ENCODE assay signal across 8 cellular contexts in genomic region chr16:2471016-2471652, GRCh38. TPM values are rescaled to one million over a fixed set of nuclear protein-coding genes. Genes with fewer than 3 reads are reported as not detected.
A peak's percentile ranks its signal among the peaks of the same experiment; 100 is the strongest.
DNase-seq lines count a peak whose midpoint lies in the region; ATAC-seq and TF ChIP-seq lines count a peak whose summit lies in the region.

Gene NTN3, plus strand, starts transcription at chr16:2471297. Its CDS starts 405 bp downstream, at chr16:2471702.

- H4K20me1 ChIP-seq in BLaER1 treated with 17β-estradiol and CSF1 and Interleukin-3, amounts not matched to agents 10 nM and 100 nM: peaks cover 8 to 71% (median 38%) of the 10 kb centered on the region in 11 experiments; a peak in 20 of 22 replicates

- H3K9me3 Mint-ChIP-seq in IgD-negative memory B cell: no peaks in the 10 kb centered on the region
- no peaks in the 10 kb centered on the region for H3K9me3 Mint-ChIP-seq in activated T-helper 17 cell treated with anti-CD3 and anti-CD28 coated beads, Interleukin-2, amount 50 U/mL, for 72 hours

- no peaks in the 10 kb centered on the region for H3K36me3 Mint-ChIP-seq in IgD-negative memory B cell
- H3K36me3 Mint-ChIP-seq in activated T-helper 17 cell treated with anti-CD3 and anti-CD28 coated beads, Interleukin-2, amount 50 U/mL, for 72 hours (ENCODE audit: low read depth): no peaks in the 10 kb centered on the region

- 0% methylated on average over 4 of the region's 59 CpGs; no CpG with 5 or more reads in 1 of the 2 donors for WGBS in lower leg skin, 2 donors

- peak within 1 kb of the TSS in 3 of 4 donors; percentile 58 to 88 (median 88) for H3K4me3 Mint-ChIP-seq in IgD-negative memory B cell
- peak within 1 kb of the TSS; percentile 9 for H3K4me3 Mint-ChIP-seq in activated T-helper 17 cell treated with anti-CD3 and anti-CD28 coated beads, Interleukin-2, amount 50 U/mL, for 72 hours

- peaks cover 58 to 90% (median 80%) of the 10 kb centered on the region in 10 experiments for H3K4me1 ChIP-seq in BLaER1 treated with 17β-estradiol and CSF1 and Interleukin-3, amounts not matched to agents 10 nM and 100 nM

- DNase-seq in lower leg skin (ENCODE audit: low spot score in 2 of 2): no peak
- no peak for DNase-seq in superior temporal gyrus (ENCODE audit: extremely low spot score)

- H3K27ac Mint-ChIP-seq in IgD-negative memory B cell: peak within 1 kb of the TSS in 1 of 3 donors; percentile 46
- no peak within 1 kb of the TSS for H3K27ac Mint-ChIP-seq in activated T-helper 17 cell treated with anti-CD3 and anti-CD28 coated beads, Interleukin-2, amount 50 U/mL, for 72 hours

- peak within 1 kb of the TSS; percentile 20 to 81 (median 63); a peak in 19 of 22 replicates for H3K9ac ChIP-seq in BLaER1 treated with 17β-estradiol and CSF1 and Interleukin-3, amounts not matched to agents 10 nM and 100 nM

- no peaks in the 10 kb centered on the region for H3K9me3 ChIP-seq in BLaER1 treated with 17β-estradiol and CSF1 and Interleukin-3, amounts not matched to agents 10 nM and 100 nM (replicated peaks in 1 of 11)

- peaks cover 6 to 15% (median 8%) of the 10 kb centered on the region in 3 donors for H3K4me1 Mint-ChIP-seq in IgD-negative memory B cell
- H3K4me1 Mint-ChIP-seq in activated T-helper 17 cell treated with anti-CD3 and anti-CD28 coated beads, Interleukin-2, amount 50 U/mL, for 72 hours: peaks cover 7% of the 10 kb centered on the region

- TF ChIP-seq POLR2A in lower leg skin (IDR thresholded peaks at IDR 0.05): no peak

- H3K36me3 ChIP-seq in BLaER1 treated with 17β-estradiol and CSF1 and Interleukin-3, amounts not matched to agents 10 nM and 100 nM: 0 out of 22 replicates have a peak, but pooled peaks cover 0 to under 1% (median 0%) of the 10 kb centered on the region in 11 experiments

- H3K27me3 Mint-ChIP-seq in IgD-negative memory B cell: peaks cover 29% of the 10 kb centered on the region
- H3K27me3 Mint-ChIP-seq in activated T-helper 17 cell treated with anti-CD3 and anti-CD28 coated beads, Interleukin-2, amount 50 U/mL, for 72 hours: peaks cover 11% of the 10 kb centered on the region

- ATAC-seq in activated T-helper 17 cell treated with anti-CD3 and anti-CD28 coated beads, Interleukin-2, amount 50 U/mL, for 72 hours (replicated peaks): no peak
- ATAC-seq in HG02610 (IDR thresholded peaks at IDR 0.05; ENCODE audit: unreplicated experiment) (no peak), GM19395 (IDR thresholded peaks at IDR 0.05; ENCODE audit: unreplicated experiment) (no peak), HG03378 (IDR thresholded peaks at IDR 0.05; ENCODE audit: unreplicated experiment) (no peak)

- no peak for TF ChIP-seq CTCF in lower leg skin (IDR thresholded peaks at IDR 0.05)

- intact Hi-C loops in lower leg skin (cut with DNase I; ENCODE audit: low total_unique reads): no loop called here

- peaks cover 0 to 69% (median 0%) of the 10 kb centered on the region in 11 experiments; a peak in 8 of 22 replicates for H3K27me3 ChIP-seq in BLaER1 treated with 17β-estradiol and CSF1 and Interleukin-3, amounts not matched to agents 10 nM and 100 nM

- H3K4me3 ChIP-seq in BLaER1 treated with 17β-estradiol and CSF1 and Interleukin-3, amounts not matched to agents 10 nM and 100 nM: peak within 1 kb of the TSS; percentile 21 to 84 (median 50); a peak in 19 of 20 replicates
- peak within 1 kb of the TSS; percentile 7 for H3K4me3 ChIP-seq in lower leg skin (ENCODE audit: low read depth, poor library complexity, severe bottlenecking)

- H3K4me2 ChIP-seq in BLaER1 treated with 17β-estradiol and CSF1 and Interleukin-3, amounts not matched to agents 10 nM and 100 nM: peak within 1 kb of the TSS; percentile 97 to 100 (median 100)

- peak within 1 kb of the TSS in 8 of 11 experiments; percentile 46 to 67 (median 60); a peak in 16 of 22 replicates for H3K27ac ChIP-seq in BLaER1 treated with 17β-estradiol and CSF1 and Interleukin-3, amounts not matched to agents 10 nM and 100 nM

RNA-seq across cellular contexts. Expression of gene NTN3, which starts in this region (rescaled TPM):
- polyA plus RNA-seq in IgD-negative memory B cell: not detected
- total RNA-seq in activated T-helper 17 cell treated with anti-CD3 and anti-CD28 coated beads, Interleukin-2, amount 50 U/mL, for 72 hours: under 1 TPM in 1 of 2 donors, not detected in 1; 0.21 TPM
- under 1 TPM in 2 of 4 donors, not detected in 2; 0.45 to 0.95 TPM for total RNA-seq in lower leg skin
